1 cellular context compared by ENCODE assay signal in genomic region chr4:102827674-102828496, GRCh38.
TF ChIP-seq lines count a peak whose summit lies in the region.

No MANE protein-coding gene starts in this region.

TF ChIP-seq in HepG2, 621 proteins besides CTCF, POLR2A, EP300 and RAD21 (continued from another document and continues in another):
- peak; percentile 57; the same call in 1 of the 2 replicates for TF ChIP-seq SMAD3 (CRISPR knock-in tag; IDR thresholded peaks at IDR 0.05)
- peak; percentile 66; the same call in 1 of the 2 replicates for TF ChIP-seq PBX3 (CRISPR knock-in tag; IDR thresholded peaks at IDR 0.05; ENCODE audit: borderline replicate concordance)
- TF ChIP-seq ZFP36 (IDR thresholded peaks at IDR 0.05; ENCODE audit: borderline replicate concordance, low read depth, low read length, partially characterized antibody): no peak
- peak; percentile 15 for TF ChIP-seq RBM22 (optimal IDR thresholded peaks at IDR 0.05; ENCODE audit: low read length)
- peak; percentile 21 for TF ChIP-seq HNRNPLL (IDR thresholded peaks at IDR 0.05; ENCODE audit: low read depth, low read length, poor library complexity, severe bottlenecking)
- TF ChIP-seq ZNF777 (CRISPR knock-in tag; IDR thresholded peaks at IDR 0.05): no peak; the same call in 1 of the 2 replicates
- TF ChIP-seq NFYC (CRISPR knock-in tag; IDR thresholded peaks at IDR 0.05): peak; percentile 80
- no peak for TF ChIP-seq IRX3 (CRISPR knock-in tag; IDR thresholded peaks at IDR 0.05; ENCODE audit: borderline replicate concordance, low read depth)
- TF ChIP-seq ZNF34 (CRISPR knock-in tag; IDR thresholded peaks at IDR 0.05; ENCODE audit: borderline replicate concordance): no peak
- peak; percentile 2; the same call in 1 of the 2 replicates for TF ChIP-seq RERE (CRISPR knock-in tag; IDR thresholded peaks at IDR 0.05; ENCODE audit: low read depth)
- TF ChIP-seq HOXA9 (CRISPR knock-in tag; IDR thresholded peaks at IDR 0.05; ENCODE audit: borderline replicate concordance): peak; percentile 83
- peak; percentile 76 for TF ChIP-seq ELF1 (CRISPR knock-in tag; IDR thresholded peaks at IDR 0.05)
- TF ChIP-seq KDM4B (CRISPR knock-in tag; IDR thresholded peaks at IDR 0.05): no peak
- TF ChIP-seq CHD2 (IDR thresholded peaks at IDR 0.05; ENCODE audit: low read depth, low read length): peak; percentile 98
- TF ChIP-seq TFDP2 (CRISPR knock-in tag; IDR thresholded peaks at IDR 0.05): peak; percentile 88
- no peak for TF ChIP-seq ZNF30 (CRISPR knock-in tag; IDR thresholded peaks at IDR 0.05)
- no peak for TF ChIP-seq ZNF451 (CRISPR knock-in tag; IDR thresholded peaks at IDR 0.05)
- peak; percentile 60 for TF ChIP-seq ZNF317 (CRISPR knock-in tag; IDR thresholded peaks at IDR 0.05)
- peak; percentile 9; the same call in 1 of the 2 replicates for TF ChIP-seq ZFP1 (CRISPR knock-in tag; IDR thresholded peaks at IDR 0.05)
- TF ChIP-seq, protein P1, sequence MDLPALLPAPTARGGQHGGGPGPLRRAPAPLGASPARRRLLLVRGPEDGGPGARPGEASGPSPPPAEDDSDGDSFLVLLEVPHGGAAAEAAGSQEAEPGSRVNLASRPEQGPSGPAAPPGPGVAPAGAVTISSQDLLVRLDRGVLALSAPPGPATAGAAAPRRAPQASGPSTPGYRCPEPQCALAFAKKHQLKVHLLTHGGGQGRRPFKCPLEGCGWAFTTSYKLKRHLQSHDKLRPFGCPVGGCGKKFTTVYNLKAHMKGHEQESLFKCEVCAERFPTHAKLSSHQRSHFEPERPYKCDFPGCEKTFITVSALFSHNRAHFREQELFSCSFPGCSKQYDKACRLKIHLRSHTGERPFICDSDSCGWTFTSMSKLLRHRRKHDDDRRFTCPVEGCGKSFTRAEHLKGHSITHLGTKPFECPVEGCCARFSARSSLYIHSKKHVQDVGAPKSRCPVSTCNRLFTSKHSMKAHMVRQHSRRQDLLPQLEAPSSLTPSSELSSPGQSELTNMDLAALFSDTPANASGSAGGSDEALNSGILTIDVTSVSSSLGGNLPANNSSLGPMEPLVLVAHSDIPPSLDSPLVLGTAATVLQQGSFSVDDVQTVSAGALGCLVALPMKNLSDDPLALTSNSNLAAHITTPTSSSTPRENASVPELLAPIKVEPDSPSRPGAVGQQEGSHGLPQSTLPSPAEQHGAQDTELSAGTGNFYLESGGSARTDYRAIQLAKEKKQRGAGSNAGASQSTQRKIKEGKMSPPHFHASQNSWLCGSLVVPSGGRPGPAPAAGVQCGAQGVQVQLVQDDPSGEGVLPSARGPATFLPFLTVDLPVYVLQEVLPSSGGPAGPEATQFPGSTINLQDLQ (CRISPR knock-in tag; IDR thresholded peaks at IDR 0.05): no peak
- TF ChIP-seq EHMT2 (IDR thresholded peaks at IDR 0.05; ENCODE audit: borderline replicate concordance, low read depth, low read length): peak; percentile 69; the same call in 1 of the 2 replicates
- TF ChIP-seq ZNF12 (CRISPR knock-in tag; IDR thresholded peaks at IDR 0.05): no peak; the same call in 1 of the 2 replicates
- TF ChIP-seq PRPF4 (IDR thresholded peaks at IDR 0.05; ENCODE audit: low read depth, low read length, poor library complexity, severe bottlenecking): no peak
- TF ChIP-seq ZNF407 (CRISPR knock-in tag; IDR thresholded peaks at IDR 0.05; ENCODE audit: not compliant biosample characterization): no peak
- peak; percentile 24; the same call in 1 of the 2 replicates for TF ChIP-seq ZFX (CRISPR knock-in tag; IDR thresholded peaks at IDR 0.05; ENCODE audit: low read depth)
- TF ChIP-seq RBM39 (IDR thresholded peaks at IDR 0.05; ENCODE audit: low read depth, low read length, poor library complexity, severe bottlenecking): no peak
- no peak for TF ChIP-seq ZNF382 (CRISPR knock-in tag; IDR thresholded peaks at IDR 0.05; ENCODE audit: borderline replicate concordance)
- 0 out of 2 replicates have a peak, but pooled peaks have one; percentile 73 for TF ChIP-seq SRY (CRISPR knock-in tag; IDR thresholded peaks at IDR 0.05)
- TF ChIP-seq ZNF816 (CRISPR knock-in tag; IDR thresholded peaks at IDR 0.05; ENCODE audit: borderline replicate concordance): no peak; the same call in 1 of the 2 replicates
- no peak for TF ChIP-seq ZNF724P (CRISPR knock-in tag; IDR thresholded peaks at IDR 0.05; ENCODE audit: borderline replicate concordance)
- TF ChIP-seq ZMYM2 (CRISPR knock-in tag; IDR thresholded peaks at IDR 0.05): 0 out of 2 replicates have a peak, but pooled peaks have one; percentile 15
- no peak for TF ChIP-seq EEA1 (CRISPR knock-in tag; IDR thresholded peaks at IDR 0.05; ENCODE audit: borderline replicate concordance)
- 0 out of 2 replicates have a peak, but pooled peaks have one; percentile 36 for TF ChIP-seq ZNF678 (CRISPR knock-in tag; IDR thresholded peaks at IDR 0.05)
- TF ChIP-seq NFATC3 (CRISPR knock-in tag; IDR thresholded peaks at IDR 0.05): peak; percentile 76; the same call in 1 of the 2 replicates
- TF ChIP-seq MED13 (CRISPR knock-in tag; IDR thresholded peaks at IDR 0.05): peak; percentile 44
- 0 out of 2 replicates have a peak, but pooled peaks have one; percentile 41 for TF ChIP-seq SP2 (CRISPR knock-in tag; IDR thresholded peaks at IDR 0.05)
- no peak for TF ChIP-seq ZNF224 (CRISPR knock-in tag; IDR thresholded peaks at IDR 0.05)
- TF ChIP-seq ZSCAN9 (CRISPR knock-in tag; IDR thresholded peaks at IDR 0.05; ENCODE audit: borderline replicate concordance): peak; percentile 15; the same call in 1 of the 2 replicates
- TF ChIP-seq ZNF761 (CRISPR knock-in tag; conservative IDR thresholded peaks at IDR 0.05): no peak
- 0 out of 2 replicates have a peak, but pooled peaks have one; percentile 37 for TF ChIP-seq ZNF3 (CRISPR knock-in tag; IDR thresholded peaks at IDR 0.05)
- TF ChIP-seq ZNF878 (CRISPR knock-in tag; IDR thresholded peaks at IDR 0.05): peak; percentile 83; the same call in 1 of the 2 replicates
- no peak for TF ChIP-seq ZFY (CRISPR knock-in tag; IDR thresholded peaks at IDR 0.05)
- TF ChIP-seq NRL (CRISPR knock-in tag; IDR thresholded peaks at IDR 0.05; ENCODE audit: borderline replicate concordance): 0 out of 2 replicates have a peak, but pooled peaks have one; percentile 35
- no peak for TF ChIP-seq FOSL1 (CRISPR knock-in tag; IDR thresholded peaks at IDR 0.05; ENCODE audit: borderline replicate concordance)
- TF ChIP-seq HINFP (CRISPR knock-in tag; IDR thresholded peaks at IDR 0.05; ENCODE audit: low read depth): peak; percentile 82
